ENCODE assay signal across 27 cellular contexts in genomic region chr17:6073620-6074019, GRCh38. TPM values are rescaled to one million over a fixed set of nuclear protein-coding genes. Genes with fewer than 3 reads are reported as not detected.
A peak's percentile ranks its signal among the peaks of the same experiment; 100 is the strongest.
DNase-seq lines count a peak whose midpoint lies in the region; ATAC-seq, FAIRE-seq and TF ChIP-seq lines count a peak whose summit lies in the region.
"Had no signal": no experiment of that assay in that cellular context is flagged by ENCODE, and none has a peak within 500 bp of the region (broad histone marks: within the 10 kb centered on the region; RNA-seq: fewer than 3 reads in every experiment).

No MANE protein-coding gene starts in this region.

- H3K9ac ChIP-seq in BLaER1 (no peak overlapping the region), endothelial cell of umbilical vein (replicated peaks; ENCODE audit: extremely low read depth, insufficient read depth, low read length) (no peak overlapping the region), neural progenitor cell (no peak overlapping the region), neuronal stem cell (ENCODE audit: low read depth, low read length, poor library complexity) (no peak overlapping the region), PC-3 (ENCODE audit: low read length) (no peak overlapping the region)

- no peaks in the 10 kb centered on the region for H3K9me2 ChIP-seq in PC-3 (replicated peaks; ENCODE audit: low read length)

- no peak for ATAC-seq in PC-3
- ATAC-seq: A549, GM12878, GM23338, K562 had no signal

- POLR2A ChIA-PET in endothelial cell of umbilical vein (lab: Charles Lee): no interaction called here
- POLR2A ChIA-PET in PC-3 (lab: Charles Lee; ENCODE audit: unreplicated experiment): no interaction called here

- peak overlapping the region; percentile 25 for H3K4me3 Mint-ChIP-seq in neural progenitor cell
- H3K4me3 Mint-ChIP-seq: CD8-positive, alpha-beta memory T cell; GM23338; HFFc6 had no signal

- no peak overlapping the region for H3K14ac ChIP-seq in neuronal stem cell (ENCODE audit: low read length)

- H4K91ac ChIP-seq in neuronal stem cell (ENCODE audit: low read depth, low read length, poor library complexity): no peak overlapping the region

- H3K27me3 Mint-ChIP-seq in neural progenitor cell (ENCODE audit: insufficient read depth, low read depth): peaks cover 22% of the 10 kb centered on the region

- no peak overlapping the region for H3K23ac ChIP-seq in neuronal stem cell (ENCODE audit: low read depth, low read length, poor library complexity)

- BruUV-seq in endothelial cell of umbilical vein (replicated peaks; lab: Mats Ljungman, UMichigan) (no TSS peak), PC-3 (replicated peaks; lab: Mats Ljungman, UMichigan) (no TSS peak)

- WGBS in neuronal stem cell (ENCODE audit: extremely low coverage in 2 of 2, insufficient read length in 2 of 2, insufficient replicate concordance in 1 of 2), 2 donors: no CpG with 5 or more reads among the region's 7 CpGs

- no peak overlapping the region for H2BK15ac ChIP-seq in neuronal stem cell (ENCODE audit: low read length)

- no peak overlapping the region for H2AK5ac ChIP-seq in neuronal stem cell (ENCODE audit: low read depth, low read length)

- H3K9me3 Mint-ChIP-seq in neural progenitor cell: no peaks in the 10 kb centered on the region
- H3K9me3 Mint-ChIP-seq: CD4-positive, CD25-positive, alpha-beta regulatory T cell; HFFc6 had no signal

- peaks cover 4% of the 10 kb centered on the region for H3K36me3 Mint-ChIP-seq in neural progenitor cell
- H3K36me3 Mint-ChIP-seq: CD4-positive, CD25-positive, alpha-beta regulatory T cell; CD8-positive, alpha-beta memory T cell had no signal

- dilution Hi-C loops in endothelial cell of umbilical vein (cut with MboI; ENCODE audit: extremely low pct_ligation_motif_present, low sequenced_read_pairs): no loop called here

- H3K4ac ChIP-seq in neuronal stem cell (ENCODE audit: low read length): no peak overlapping the region

- no peak overlapping the region for H3K4me3 ChIP-seq in BLaER1
- H3K4me3 ChIP-seq in endothelial cell of umbilical vein (replicated peaks in 1 of 3; ENCODE audit: insufficient read depth in 1 of 3, low read depth in 1 of 3, low read length in 3 of 3): no peak overlapping the region
- no peak overlapping the region for H3K4me3 ChIP-seq in neural progenitor cell
- H3K4me3 ChIP-seq in neuronal stem cell (ENCODE audit: low read length in 2 of 2): no peak overlapping the region
- no peak overlapping the region for H3K4me3 ChIP-seq in PC-3 (ENCODE audit: low read length)
- H3K4me3 ChIP-seq: A549, GM12878, GM23338, K562 had no signal

- no peak for TF ChIP-seq POLR2A in endothelial cell of umbilical vein (IDR thresholded peaks at IDR 0.05; ENCODE audit: low read depth, low read length)

- no peak overlapping the region for H2BK120ac ChIP-seq in neuronal stem cell (ENCODE audit: low read depth, low read length)

- H3K27ac ChIP-seq in BLaER1 (no peak overlapping the region), endothelial cell of umbilical vein (ENCODE audit: insufficient read depth, low read depth, low read length) (no peak overlapping the region), neural progenitor cell (no peak overlapping the region), neuronal stem cell (replicated peaks; ENCODE audit: low read length) (no peak overlapping the region), PC-3 (ENCODE audit: low read length) (no peak overlapping the region)
- H3K27ac ChIP-seq: 22Rv1, A549 had no signal

- H3K79me2 ChIP-seq in endothelial cell of umbilical vein (ENCODE audit: control insufficient read depth, insufficient read depth, low read length) (peaks cover 49% of the 10 kb centered on the region), neural progenitor cell (ENCODE audit: low read depth) (peaks cover 30% of the 10 kb centered on the region), PC-3 (ENCODE audit: low read length) (peaks cover 62% of the 10 kb centered on the region)

- CTCF ChIA-PET in endothelial cell of umbilical vein (lab: Charles Lee): interaction anchor here (1.6 kb wide), 1 partner anchor 370 kb away, joined by 4 read pairs; no protein-coding TSS in a partner anchor
- CTCF ChIA-PET in PC-3 (lab: Charles Lee): no interaction called here

- H3K4me2 ChIP-seq in BLaER1 (peak overlapping the region; percentile 72), endothelial cell of umbilical vein (ENCODE audit: insufficient read depth, low read length) (no peak overlapping the region), neural progenitor cell (no peak overlapping the region), neuronal stem cell (ENCODE audit: insufficient read depth, low read length, poor library complexity, severe bottlenecking) (no peak overlapping the region), PC-3 (ENCODE audit: low read length) (no peak overlapping the region)
- H3K4me2 ChIP-seq: A549, GM23338 had no signal

- FAIRE-seq in endothelial cell of umbilical vein (lab: Jason Lieb, UNC): peak; percentile 33
- FAIRE-seq: A549, GM12878, GM19239, H54, HTR-8/SVneo, K562 had no signal

- H3K9me3 ChIP-seq in BLaER1 (no peaks in the 10 kb centered on the region), endothelial cell of umbilical vein (replicated peaks; ENCODE audit: control insufficient read depth, insufficient read depth, low read length) (no peaks in the 10 kb centered on the region), neural progenitor cell (ENCODE audit: low read depth) (no peaks in the 10 kb centered on the region), neuronal stem cell (replicated peaks in 1 of 2; ENCODE audit: control insufficient read depth in 2 of 2, insufficient read depth in 1 of 2, low read depth in 1 of 2, low read length in 2 of 2) (no peaks in the 10 kb centered on the region), PC-3 (ENCODE audit: low read length) (no peaks in the 10 kb centered on the region)
- H3K9me3 ChIP-seq: A549 had no signal

- intact Hi-C loops in endothelial cell of umbilical vein (cut with micrococcal nuclease): loop anchor here (5.0 kb wide), 1 partner anchor 486 kb away; no protein-coding TSS in a partner anchor
- intact Hi-C loops in PC-3 (cut with micrococcal nuclease): no loop called here

- H3K4me1 ChIP-seq in BLaER1 (peaks cover 52% of the 10 kb centered on the region), endothelial cell of umbilical vein (ENCODE audit: control insufficient read depth, extremely low read depth, insufficient read depth, low read length) (peaks cover 14% of the 10 kb centered on the region), neural progenitor cell (peaks cover 35% of the 10 kb centered on the region), neuronal stem cell (ENCODE audit: control insufficient read depth in 2 of 2, insufficient read depth in 1 of 2, low read depth in 1 of 2, low read length in 2 of 2) (peaks cover 24 to 30% of the 10 kb centered on the region in 2 donors), PC-3 (ENCODE audit: insufficient read depth, low read length) (peaks cover 21% of the 10 kb centered on the region)

- no peak overlapping the region for H3K27ac Mint-ChIP-seq in neural progenitor cell
- H3K27ac Mint-ChIP-seq: CD4-positive, CD25-positive, alpha-beta regulatory T cell; CD8-positive, alpha-beta memory T cell; GM23338; HFFc6 had no signal

- H3F3A ChIP-seq in neural progenitor cell (ENCODE audit: low read depth) (peaks cover 23% of the 10 kb centered on the region), PC-3 (ENCODE audit: low read length, unreplicated experiment) (no peaks in the 10 kb centered on the region)

- DNase-seq in endothelial cell of umbilical vein (ENCODE audit: low read depth, low spot score) (no peak), neural progenitor cell (ENCODE audit: low spot score) (no peak), NCI-H187 treated with DMSO at 0.1 percent for 48 hours (lab: John Stamatoyannopoulos, UW) (no peak), neuronal stem cell (ENCODE audit: low spot score) (no peak), PC-3 (no peak)
- DNase-seq: AML-193; CD4-positive, CD25-positive, alpha-beta regulatory T cell; COR-L47; DMS 273 treated with DMSO at 0.1 percent for 48 hours; DMS53; DND-41; EL; HCEC 1CT; HFFc6; IMR-90 had no signal

- no peak overlapping the region for H2BK5ac ChIP-seq in neuronal stem cell (ENCODE audit: low read length)

- H4K20me1 ChIP-seq in BLaER1 (peaks cover 39% of the 10 kb centered on the region), endothelial cell of umbilical vein (replicated peaks; ENCODE audit: control insufficient read depth, extremely low read depth, insufficient read depth, low read length) (no peaks in the 10 kb centered on the region), neural progenitor cell (ENCODE audit: low read depth) (peaks cover 38% of the 10 kb centered on the region), PC-3 (ENCODE audit: low read length) (peaks cover 10% of the 10 kb centered on the region; the same call in 1 of the 2 replicates)

- peaks cover 2% of the 10 kb centered on the region for H3K79me1 ChIP-seq in neuronal stem cell (ENCODE audit: low read depth, low read length)

- H3K9me1 ChIP-seq in endothelial cell of umbilical vein (replicated peaks; ENCODE audit: control insufficient read depth, extremely low read depth, insufficient read depth, low read length): no peaks in the 10 kb centered on the region

- peaks cover 31% of the 10 kb centered on the region for H3K27me3 ChIP-seq in BLaER1
- peaks cover 0 to 2% of the 10 kb centered on the region in 2 experiments for H3K27me3 ChIP-seq in endothelial cell of umbilical vein (ENCODE audit: control insufficient read depth in 2 of 2, insufficient read depth in 2 of 2, low read length in 2 of 2)
- H3K27me3 ChIP-seq in neural progenitor cell: peaks cover 23% of the 10 kb centered on the region
- H3K27me3 ChIP-seq in neuronal stem cell (ENCODE audit: control insufficient read depth in 3 of 3, insufficient read depth in 3 of 3, low read depth in 1 of 3, low read length in 3 of 3): peaks cover 0 to 10% (median 0%) of the 10 kb centered on the region in 3 experiments
- H3K27me3 ChIP-seq in PC-3 (ENCODE audit: low read length): no peaks in the 10 kb centered on the region

- TF ChIP-seq CTCF in endothelial cell of umbilical vein (IDR thresholded peaks at IDR 0.05; ENCODE audit: extremely low read depth in 1 of 2, insufficient read depth in 1 of 2, low read depth in 1 of 2, low read length in 2 of 2): no peak
- no peak for TF ChIP-seq CTCF in neural progenitor cell (IDR thresholded peaks at IDR 0.05)
- no peak for TF ChIP-seq CTCF in PC-3 (conservative IDR thresholded peaks at IDR 0.05; ENCODE audit: low read depth, low read length)

- peaks cover 82% of the 10 kb centered on the region for H3K4me1 Mint-ChIP-seq in neural progenitor cell

- H3K18ac ChIP-seq in neuronal stem cell (ENCODE audit: low read length): no peak overlapping the region

- no peak overlapping the region for H2BK12ac ChIP-seq in neuronal stem cell (ENCODE audit: low read length)

- H2AFZ ChIP-seq in endothelial cell of umbilical vein (ENCODE audit: low read depth, low read length): no peak overlapping the region
- no peak overlapping the region for H2AFZ ChIP-seq in neural progenitor cell (replicated peaks)
- H2AFZ ChIP-seq in neuronal stem cell (ENCODE audit: low read length): no peak overlapping the region
- H2AFZ ChIP-seq in PC-3 (ENCODE audit: low read length): no peak overlapping the region
- H2AFZ ChIP-seq: GM23338 had no signal

- H4K8ac ChIP-seq in neuronal stem cell (ENCODE audit: low read depth, low read length): no peak overlapping the region

- H3K36me3 ChIP-seq in BLaER1 (no peaks in the 10 kb centered on the region), endothelial cell of umbilical vein (ENCODE audit: control insufficient read depth in 2 of 2, extremely low read depth in 1 of 2, insufficient read depth in 2 of 2, low read length in 2 of 2) (no peaks in the 10 kb centered on the region), neural progenitor cell (no peaks in the 10 kb centered on the region), neuronal stem cell (replicated peaks in 1 of 2; ENCODE audit: control insufficient read depth in 2 of 2, insufficient read depth in 2 of 2, low read length in 2 of 2) (peaks cover 2 to 14% of the 10 kb centered on the region in 2 donors), PC-3 (ENCODE audit: low read depth, low read length) (peaks cover 7% of the 10 kb centered on the region; the same call in 1 of the 2 replicates)

RNA-seq across cellular contexts. Expression of gene WSCD1, which starts 3.4 kb away (rescaled TPM):
- polyA plus RNA-seq in PFSK-1 (2012; ENCODE audit: insufficient read length, low read depth): 182 TPM
- total RNA-seq in endothelial cell of umbilical vein (45.7 and 49.4 TPM in 2 replicates), neural progenitor cell (ENCODE audit: low replicate concordance) (20.2 and 41.3 TPM in 2 replicates), PC-3 (2014; rRNA removed) (56.7 and 57.0 TPM in 2 replicates)
- 21.5 and 26.4 TPM in 2 replicates for polyA plus RNA-seq in endothelial cell of umbilical vein
- 11.3 and 15.0 TPM in 2 replicates for polyA plus RNA-seq in endothelial cell of umbilical vein (2011; cell fraction: cytosol; rRNA removed)
- polyA plus RNA-seq in endothelial cell of umbilical vein (2011; cell fraction: nucleus; rRNA removed): 12.0 and 14.4 TPM in 2 replicates
- polyA plus RNA-seq in endothelial cell of umbilical vein (2012): 16.8 and 19.7 TPM in 2 replicates
- 20.5 and 22.8 TPM in 2 replicates for polyA minus RNA-seq in endothelial cell of umbilical vein
- polyA minus RNA-seq in endothelial cell of umbilical vein (2011; cell fraction: cytosol; rRNA and poly(A)+ RNA removed): not detected
- polyA minus RNA-seq in endothelial cell of umbilical vein (2011; cell fraction: nucleus; rRNA and poly(A)+ RNA removed): 6.5 and 15.5 TPM in 2 replicates
- 19.9 TPM for polyA plus RNA-seq in neuronal stem cell (2013, experiment 1 of 2)
- polyA plus RNA-seq in neuronal stem cell (2013, experiment 2 of 2): 19.9 TPM
- total RNA-seq: CD4-positive, CD25-positive, alpha-beta regulatory T cell; G401; GM12878; HFFc6; IMR-90; K562 had no signal
- polyA plus RNA-seq: CD4-positive, CD25-positive, alpha-beta regulatory T cell; CD8-positive, alpha-beta memory T cell; K562 had no signal
